In the genomic region with DNA sequence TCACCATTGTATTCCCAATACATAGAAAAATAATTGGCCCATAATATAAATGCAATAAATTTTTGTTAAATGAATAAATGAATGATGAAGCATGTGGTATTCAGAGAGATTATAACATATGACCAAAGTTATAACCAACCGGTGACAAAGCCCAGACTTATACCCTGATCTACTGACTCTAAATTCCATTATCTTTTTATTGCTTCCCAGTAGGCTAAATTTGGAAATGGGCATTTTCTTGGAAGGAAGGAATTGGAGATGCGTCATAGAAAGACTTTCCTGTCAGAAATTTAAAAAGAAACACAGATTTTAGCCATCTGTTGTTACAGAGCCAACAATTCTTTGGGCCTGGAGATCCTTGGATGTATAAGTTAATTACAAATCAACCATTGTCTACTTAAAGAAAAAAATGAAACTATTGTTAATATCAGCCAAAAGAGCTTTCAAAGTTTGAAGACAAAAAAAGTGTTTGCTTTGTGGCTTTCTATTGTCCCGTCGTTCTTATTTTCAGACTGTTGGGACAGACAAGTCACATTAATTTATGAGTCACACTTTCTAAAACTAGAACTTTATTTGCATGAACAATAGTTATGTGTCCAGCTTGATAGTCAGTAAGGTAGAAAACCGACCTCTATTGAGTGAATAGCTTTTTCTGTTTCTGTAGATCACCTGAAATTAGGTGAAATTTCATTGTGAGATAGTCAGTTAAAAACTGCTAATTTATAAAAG, we compare ENCODE assay signal across 1 cellular context.
TF ChIP-seq lines count a peak whose summit lies in the region.

No MANE protein-coding gene starts in this region.

TF ChIP-seq in GM12878, 131 proteins besides CTCF, POLR2A, EP300 and RAD21 (continued from another document):
- TF ChIP-seq, protein P1, sequence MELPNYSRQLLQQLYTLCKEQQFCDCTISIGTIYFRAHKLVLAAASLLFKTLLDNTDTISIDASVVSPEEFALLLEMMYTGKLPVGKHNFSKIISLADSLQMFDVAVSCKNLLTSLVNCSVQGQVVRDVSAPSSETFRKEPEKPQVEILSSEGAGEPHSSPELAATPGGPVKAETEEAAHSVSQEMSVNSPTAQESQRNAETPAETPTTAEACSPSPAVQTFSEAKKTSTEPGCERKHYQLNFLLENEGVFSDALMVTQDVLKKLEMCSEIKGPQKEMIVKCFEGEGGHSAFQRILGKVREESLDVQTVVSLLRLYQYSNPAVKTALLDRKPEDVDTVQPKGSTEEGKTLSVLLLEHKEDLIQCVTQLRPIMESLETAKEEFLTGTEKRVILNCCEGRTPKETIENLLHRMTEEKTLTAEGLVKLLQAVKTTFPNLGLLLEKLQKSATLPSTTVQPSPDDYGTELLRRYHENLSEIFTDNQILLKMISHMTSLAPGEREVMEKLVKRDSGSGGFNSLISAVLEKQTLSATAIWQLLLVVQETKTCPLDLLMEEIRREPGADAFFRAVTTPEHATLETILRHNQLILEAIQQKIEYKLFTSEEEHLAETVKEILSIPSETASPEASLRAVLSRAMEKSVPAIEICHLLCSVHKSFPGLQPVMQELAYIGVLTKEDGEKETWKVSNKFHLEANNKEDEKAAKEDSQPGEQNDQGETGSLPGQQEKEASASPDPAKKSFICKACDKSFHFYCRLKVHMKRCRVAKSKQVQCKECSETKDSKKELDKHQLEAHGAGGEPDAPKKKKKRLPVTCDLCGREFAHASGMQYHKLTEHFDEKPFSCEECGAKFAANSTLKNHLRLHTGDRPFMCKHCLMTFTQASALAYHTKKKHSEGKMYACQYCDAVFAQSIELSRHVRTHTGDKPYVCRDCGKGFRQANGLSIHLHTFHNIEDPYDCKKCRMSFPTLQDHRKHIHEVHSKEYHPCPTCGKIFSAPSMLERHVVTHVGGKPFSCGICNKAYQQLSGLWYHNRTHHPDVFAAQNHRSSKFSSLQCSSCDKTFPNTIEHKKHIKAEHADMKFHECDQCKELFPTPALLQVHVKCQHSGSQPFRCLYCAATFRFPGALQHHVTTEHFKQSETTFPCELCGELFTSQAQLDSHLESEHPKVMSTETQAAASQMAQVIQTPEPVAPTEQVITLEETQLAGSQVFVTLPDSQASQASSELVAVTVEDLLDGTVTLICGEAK (IDR thresholded peaks at IDR 0.05; ENCODE audit: borderline replicate concordance), result peak; percentile 88
- TF ChIP-seq IKZF1 (conservative IDR thresholded peaks at IDR 0.05) (0 out of 2 replicates have a peak, but pooled peaks have one; percentile 36), BHLHE40 (IDR thresholded peaks at IDR 0.05; ENCODE audit: borderline replicate concordance in 1 of 2, low read depth in 2 of 2, low read length in 1 of 2) (peak; percentile 29 to 35; a peak in 1 of 4 replicates), IKZF2 (IDR thresholded peaks at IDR 0.05) (peak; percentile 51 to 61; a peak in 2 of 4 replicates), PKNOX1 (IDR thresholded peaks at IDR 0.05) (0 out of 2 replicates have a peak, but pooled peaks have one; percentile 22)
